8 cellular contexts compared by ENCODE assay signal in the genomic region with DNA sequence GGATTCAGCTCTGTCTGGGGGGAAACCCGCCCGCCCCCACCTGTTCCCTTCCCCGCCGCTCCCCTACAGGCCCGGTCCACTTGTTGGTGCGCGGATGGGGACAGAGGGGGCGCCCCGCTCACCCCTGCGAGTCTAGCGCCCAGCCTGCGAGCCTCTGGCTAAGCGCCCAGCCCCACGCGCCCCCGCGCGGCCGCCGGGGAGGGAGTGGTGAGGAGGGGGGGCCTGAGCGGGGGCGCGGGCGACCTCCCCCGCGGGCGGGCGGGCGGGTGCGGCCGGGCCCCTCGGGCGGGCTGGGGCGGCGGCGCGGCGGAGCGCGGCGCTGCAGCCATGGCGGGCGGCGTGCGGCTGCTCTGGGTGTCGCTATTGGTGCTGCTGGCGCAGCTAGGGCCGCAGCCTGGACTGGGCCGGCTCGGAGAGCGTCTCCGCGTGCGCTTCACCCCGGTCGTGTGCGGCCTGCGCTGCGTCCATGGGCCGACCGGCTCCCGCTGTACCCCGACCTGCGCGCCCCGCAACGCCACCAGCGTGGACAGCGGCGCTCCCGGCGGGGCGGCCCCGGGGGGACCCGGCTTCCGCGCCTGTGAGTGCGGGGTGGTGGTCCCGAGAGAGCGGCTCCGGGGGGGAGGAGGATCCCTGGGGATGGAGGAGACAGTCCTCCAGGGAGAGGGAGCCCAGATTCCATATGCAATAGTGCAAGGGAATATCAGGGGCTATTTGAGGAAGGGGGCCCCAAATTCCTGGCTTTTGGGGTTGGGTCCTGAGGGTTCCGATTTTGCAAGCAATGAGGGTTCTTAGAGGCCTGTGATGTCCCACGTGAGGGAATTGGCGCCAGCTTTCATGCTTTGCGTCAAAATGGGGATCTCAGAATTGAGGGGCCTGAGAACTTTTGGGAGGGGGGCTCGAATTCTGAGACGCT. TPM values are rescaled to one million over a fixed set of nuclear protein-coding genes. Genes with fewer than 3 reads are reported as not detected.
DNase-seq lines count a peak whose midpoint lies in the region; ATAC-seq and TF ChIP-seq lines count a peak whose summit lies in the region.

A gene with protein sequence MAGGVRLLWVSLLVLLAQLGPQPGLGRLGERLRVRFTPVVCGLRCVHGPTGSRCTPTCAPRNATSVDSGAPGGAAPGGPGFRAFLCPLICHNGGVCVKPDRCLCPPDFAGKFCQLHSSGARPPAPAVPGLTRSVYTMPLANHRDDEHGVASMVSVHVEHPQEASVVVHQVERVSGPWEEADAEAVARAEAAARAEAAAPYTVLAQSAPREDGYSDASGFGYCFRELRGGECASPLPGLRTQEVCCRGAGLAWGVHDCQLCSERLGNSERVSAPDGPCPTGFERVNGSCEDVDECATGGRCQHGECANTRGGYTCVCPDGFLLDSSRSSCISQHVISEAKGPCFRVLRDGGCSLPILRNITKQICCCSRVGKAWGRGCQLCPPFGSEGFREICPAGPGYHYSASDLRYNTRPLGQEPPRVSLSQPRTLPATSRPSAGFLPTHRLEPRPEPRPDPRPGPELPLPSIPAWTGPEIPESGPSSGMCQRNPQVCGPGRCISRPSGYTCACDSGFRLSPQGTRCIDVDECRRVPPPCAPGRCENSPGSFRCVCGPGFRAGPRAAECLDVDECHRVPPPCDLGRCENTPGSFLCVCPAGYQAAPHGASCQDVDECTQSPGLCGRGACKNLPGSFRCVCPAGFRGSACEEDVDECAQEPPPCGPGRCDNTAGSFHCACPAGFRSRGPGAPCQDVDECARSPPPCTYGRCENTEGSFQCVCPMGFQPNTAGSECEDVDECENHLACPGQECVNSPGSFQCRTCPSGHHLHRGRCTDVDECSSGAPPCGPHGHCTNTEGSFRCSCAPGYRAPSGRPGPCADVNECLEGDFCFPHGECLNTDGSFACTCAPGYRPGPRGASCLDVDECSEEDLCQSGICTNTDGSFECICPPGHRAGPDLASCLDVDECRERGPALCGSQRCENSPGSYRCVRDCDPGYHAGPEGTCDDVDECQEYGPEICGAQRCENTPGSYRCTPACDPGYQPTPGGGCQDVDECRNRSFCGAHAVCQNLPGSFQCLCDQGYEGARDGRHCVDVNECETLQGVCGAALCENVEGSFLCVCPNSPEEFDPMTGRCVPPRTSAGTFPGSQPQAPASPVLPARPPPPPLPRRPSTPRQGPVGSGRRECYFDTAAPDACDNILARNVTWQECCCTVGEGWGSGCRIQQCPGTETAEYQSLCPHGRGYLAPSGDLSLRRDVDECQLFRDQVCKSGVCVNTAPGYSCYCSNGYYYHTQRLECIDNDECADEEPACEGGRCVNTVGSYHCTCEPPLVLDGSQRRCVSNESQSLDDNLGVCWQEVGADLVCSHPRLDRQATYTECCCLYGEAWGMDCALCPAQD (N-terminal part only) (plus strand): TSS at position 309 of the 913 bp plus-strand sequence. CDS start 19 bp downstream, at position 328.

- POLR2A ChIA-PET in BJ (lab: Charles Lee): no interaction called here
- POLR2A ChIA-PET in HEK293T (lab: Yijun Ruan, JAX): no interaction called here

- peaks cover 6% of the 10 kb centered on the region for H4K20me1 ChIP-seq in osteoblast (ENCODE audit: insufficient read depth, low read length)

- H3K27ac ChIP-seq in gastroesophageal sphincter: peak within 1 kb of the TSS; percentile 50 to 87 (median 86)
- no peak within 1 kb of the TSS for H3K27ac ChIP-seq in osteoblast (ENCODE audit: low read depth, low read length)

- peaks cover 59% of the 10 kb centered on the region for H3K4me1 Mint-ChIP-seq in HFFc6 (ENCODE audit: low read depth)

- CTCF ChIA-PET in BJ (lab: Yijun Ruan, JAX): interaction anchor here (0.6 to 10.4 kb wide), 13 partner anchors 15 to 296 kb away, joined by 3 to 171 read pairs (median 8); a partner anchor contains a TSS
- CTCF ChIA-PET in HEK293T (lab: Yijun Ruan, JAX): interaction anchor here (0.6 to 4.1 kb wide), 5 partner anchors 31 to 169 kb away, joined by 3 to 17 read pairs (median 7); no protein-coding TSS in a partner anchor

- DNase-seq in BJ (ENCODE audit: low read depth): no peak
- DNase-seq in HFFc6: no peak
- peak; percentile 54 for DNase-seq in activated CD8-positive, alpha-beta memory T cell treated with anti-CD3 and anti-CD28 coated beads, Interleukin-2, amount 50 U/mL, for 4 hours
- peak; percentile 88 for DNase-seq in osteoblast (ENCODE audit: insufficient read length, low spot score, missing footprints)
- DNase-seq in HEK293T (ENCODE audit: extremely low spot score): no peak
- DNase-seq in 8988T: no peak
- no peak for DNase-seq in GF-D8 (lab: John Stamatoyannopoulos, UW)

- peak within 1 kb of the TSS; percentile 78 for H3K4me3 Mint-ChIP-seq in HFFc6

- H3K9me3 ChIP-seq in gastroesophageal sphincter: no peaks in the 10 kb centered on the region
- H3K9me3 ChIP-seq in osteoblast (ENCODE audit: low read depth, low read length): no peaks in the 10 kb centered on the region

- H3K27me3 Mint-ChIP-seq in HFFc6 (ENCODE audit: insufficient read depth): peaks cover 18% of the 10 kb centered on the region

- H3K9me3 Mint-ChIP-seq in HFFc6: no peaks in the 10 kb centered on the region

- TF ChIP-seq EP300 in gastroesophageal sphincter (IDR thresholded peaks at IDR 0.05): no peak

- TF ChIP-seq CTCF in BJ (IDR thresholded peaks at IDR 0.05; ENCODE audit: insufficient read depth, low read depth, low read length) (0 out of 2 replicates have a peak, but pooled peaks have one; percentile 20), HFFc6 (IDR thresholded peaks at IDR 0.05) (no peak; the same call in 1 of the 2 replicates), gastroesophageal sphincter (IDR thresholded peaks at IDR 0.05) (peak in 2 of 4 experiments; percentile 18 to 28), osteoblast (IDR thresholded peaks at IDR 0.05; ENCODE audit: extremely low read depth, low read depth, low read length) (no peak)

- no peak within 1 kb of the TSS for H3K27ac Mint-ChIP-seq in HFFc6

- H3K4me1 ChIP-seq in gastroesophageal sphincter (peaks cover 0 to 99% (median 77%) of the 10 kb centered on the region in 3 donors), osteoblast (ENCODE audit: insufficient read depth, low read length) (peaks cover 42% of the 10 kb centered on the region)

- peak within 1 kb of the TSS; percentile 67 for H3K4me2 ChIP-seq in osteoblast (ENCODE audit: insufficient read depth, low read length)

- no peak for ATAC-seq in gastroesophageal sphincter

- H3K4me3 ChIP-seq in BJ (ENCODE audit: low read depth, low read length): peak within 1 kb of the TSS; percentile 42
- H3K4me3 ChIP-seq in gastroesophageal sphincter: peak within 1 kb of the TSS; percentile 56 to 71
- H3K4me3 ChIP-seq in osteoblast (ENCODE audit: insufficient read depth, low read length): peak within 1 kb of the TSS; percentile 61

- no peaks in the 10 kb centered on the region for H3K36me3 Mint-ChIP-seq in HFFc6 (ENCODE audit: low read depth)

- H3K36me3 ChIP-seq in BJ (ENCODE audit: control insufficient read depth, insufficient read depth, low read length): no peaks in the 10 kb centered on the region
- H3K36me3 ChIP-seq in gastroesophageal sphincter: no peaks in the 10 kb centered on the region
- no peaks in the 10 kb centered on the region for H3K36me3 ChIP-seq in osteoblast (ENCODE audit: insufficient read depth, low read length)

- peak; percentile 52 for TF ChIP-seq POLR2A in gastroesophageal sphincter (IDR thresholded peaks at IDR 0.05)

- peak within 1 kb of the TSS; percentile 29 for H2AFZ ChIP-seq in osteoblast (ENCODE audit: low read length)

- H3K79me2 ChIP-seq in osteoblast (ENCODE audit: insufficient read depth, low read length): no peaks in the 10 kb centered on the region

- H3K27me3 ChIP-seq in BJ (ENCODE audit: control insufficient read depth, insufficient read depth, low read length): 0 out of 2 replicates have a peak, but pooled peaks cover 2% of the 10 kb centered on the region
- H3K27me3 ChIP-seq in gastroesophageal sphincter: peaks cover 48% of the 10 kb centered on the region
- H3K27me3 ChIP-seq in osteoblast (ENCODE audit: insufficient read depth, low read length): peaks cover 25% of the 10 kb centered on the region

- 0% methylated on average over 1 to 5 of the region's 87 CpGs for WGBS in gastroesophageal sphincter (ENCODE audit: low coverage in 1 of 2), 2 donors

TF ChIP-seq in HEK293T, 16 proteins besides CTCF, POLR2A, EP300 and RAD21:
- TF ChIP-seq SUZ12 (IDR thresholded peaks at IDR 0.05) (no peak), BHLHE40 (IDR thresholded peaks at IDR 0.05; ENCODE audit: borderline replicate concordance) (no peak), CTBP1 (IDR thresholded peaks at IDR 0.05; ENCODE audit: borderline replicate concordance) (no peak), LEF1 (IDR thresholded peaks at IDR 0.05; ENCODE audit: borderline replicate concordance) (no peak), TARDBP (IDR thresholded peaks at IDR 0.05) (no peak), FOXM1 (IDR thresholded peaks at IDR 0.05; ENCODE audit: borderline replicate concordance) (no peak), ARNT (IDR thresholded peaks at IDR 0.05) (no peak), HDGF (IDR thresholded peaks at IDR 0.05; ENCODE audit: borderline replicate concordance) (no peak), FOXK2 (IDR thresholded peaks at IDR 0.05) (no peak)
- TF ChIP-seq, protein P1, sequence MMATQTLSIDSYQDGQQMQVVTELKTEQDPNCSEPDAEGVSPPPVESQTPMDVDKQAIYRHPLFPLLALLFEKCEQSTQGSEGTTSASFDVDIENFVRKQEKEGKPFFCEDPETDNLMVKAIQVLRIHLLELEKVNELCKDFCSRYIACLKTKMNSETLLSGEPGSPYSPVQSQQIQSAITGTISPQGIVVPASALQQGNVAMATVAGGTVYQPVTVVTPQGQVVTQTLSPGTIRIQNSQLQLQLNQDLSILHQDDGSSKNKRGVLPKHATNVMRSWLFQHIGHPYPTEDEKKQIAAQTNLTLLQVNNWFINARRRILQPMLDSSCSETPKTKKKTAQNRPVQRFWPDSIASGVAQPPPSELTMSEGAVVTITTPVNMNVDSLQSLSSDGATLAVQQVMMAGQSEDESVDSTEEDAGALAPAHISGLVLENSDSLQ (IDR thresholded peaks at IDR 0.05): no peak

RNA-seq across cellular contexts. Expression of the gene that starts here (rescaled TPM):
- polyA plus RNA-seq in BJ (2011; rRNA removed): 8.9 and 14.5 TPM in 2 replicates
- polyA minus RNA-seq in BJ (2011; rRNA and poly(A)+ RNA removed): 10.4 and 20.3 TPM in 2 replicates
- 10 to 100 TPM; 36.6 to 54.9 (median 51.4) TPM for total RNA-seq in HFFc6 (2021; fragmentation: NEBNext Ultra II Directional; extraction: Animal tissue kit (Norgen Biotek cat#: 25700))
- 100 to 1,000 TPM; 199 to 369 (median 320) TPM for total RNA-seq in gastroesophageal sphincter
- total RNA-seq in osteoblast: 13.6 and 16.6 TPM in 2 replicates

Comparison
In these comparisons a context has a peak if more than half of its experiments do, and no peak if none do; other contexts are left out.
1. DNase-seq: peak in activated CD8-positive, alpha-beta memory T cell treated with anti-CD3 and anti-CD28 coated beads, Interleukin-2, amount 50 U/mL, for 4 hours (single experiment) and osteoblast (single experiment); none in BJ (single experiment), HFFc6 (single experiment), HEK293T (single experiment), 8988T (single experiment) and GF-D8 (single experiment).
2. Peak in every context shown above with its lines, with median percentiles within 50 percentile points of each other: H3K4me3 ChIP-seq.